Comparison of ENCODE assay signal across 8 cellular contexts in the genomic region with DNA sequence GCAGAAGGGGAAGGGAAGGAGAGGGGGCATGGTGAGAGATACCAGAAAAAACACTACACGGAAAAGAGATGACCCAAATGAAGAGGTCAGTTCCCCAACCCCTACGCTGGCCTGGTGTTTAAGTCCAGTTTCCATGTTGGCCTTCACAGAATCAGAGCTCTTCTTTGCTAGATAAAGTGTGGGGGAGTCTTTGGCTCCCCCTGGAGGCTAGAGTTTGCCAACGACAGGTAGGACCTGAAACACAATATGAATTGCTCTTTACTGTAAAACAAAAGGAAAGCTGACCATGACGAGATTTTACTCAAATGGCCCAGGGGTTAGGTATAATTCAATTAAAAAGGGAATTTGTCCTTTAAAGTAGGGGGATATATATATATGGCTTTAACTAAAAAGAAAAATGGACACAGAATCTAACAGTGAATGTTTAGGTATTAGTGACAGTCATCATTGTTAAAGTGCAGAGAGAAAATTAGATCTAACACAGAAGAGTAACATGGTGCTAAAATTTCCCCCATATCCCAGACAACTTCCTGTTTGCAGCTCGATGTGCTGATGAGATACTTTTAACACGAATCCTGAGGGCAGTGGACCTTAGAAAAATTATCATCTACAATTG.
DNase-seq lines count a peak whose midpoint lies in the region; ATAC-seq, FAIRE-seq and TF ChIP-seq lines count a peak whose summit lies in the region.

No MANE protein-coding gene starts in this region.

- TF ChIP-seq CTCF in ascending aorta (IDR thresholded peaks at IDR 0.05), result peak in 2 of 3 experiments; percentile 16 to 32

- intact Hi-C loops in ascending aorta (cut with DNase I), result no loop called here

- H3K4me3 ChIP-seq in ascending aorta, result no peak overlapping the region

- H3K36me3 ChIP-seq in ascending aorta, result no peaks in the 10 kb centered on the region

- H3K27ac ChIP-seq in ascending aorta, result no peak overlapping the region

- ATAC-seq in GM19463 (IDR thresholded peaks at IDR 0.05; ENCODE audit: unreplicated experiment) (peak; percentile 71), GM19455 (IDR thresholded peaks at IDR 0.05; ENCODE audit: unreplicated experiment) (no peak)

- no peaks in the 10 kb centered on the region for H3K4me1 ChIP-seq in ascending aorta

- H3K27me3 ChIP-seq in ascending aorta, result no peaks in the 10 kb centered on the region

- no peaks in the 10 kb centered on the region for H3K9me3 ChIP-seq in ascending aorta

- DNase-seq in COR-L47 (lab: John Stamatoyannopoulos, UW) (peak; percentile 15), Kasumi-1 (lab: John Stamatoyannopoulos, UW) (peak; percentile 45 to 62), SW480 (ENCODE audit: low spot score) (peak; percentile 60), ascending aorta (ENCODE audit: low spot score in 2 of 2) (no peak)
- peak; percentile 11 to 36 (median 18) for DNase-seq in stimulated activated CD4-positive, alpha-beta T cell treated with anti-CD3 and anti-CD28 coated beads, TNF-alpha, amount 100 ng/mL, for 24 hours (ENCODE audit: low read depth in 3 of 3)

- FAIRE-seq in islet of Langerhans (lab: Jason Lieb, UNC), result peak; percentile 41

Comparison
In these comparisons a context has a peak if more than half of its experiments do, and no peak if none do; other contexts are left out.
1. DNase-seq: peak in COR-L47 (single experiment), Kasumi-1 (2 of 2), SW480 (single experiment) and stimulated activated CD4-positive, alpha-beta T cell treated with anti-CD3 and anti-CD28 coated beads, TNF-alpha, amount 100 ng/mL, for 24 hours (3 of 3); none in ascending aorta (0 of 2).